In the genomic region with DNA sequence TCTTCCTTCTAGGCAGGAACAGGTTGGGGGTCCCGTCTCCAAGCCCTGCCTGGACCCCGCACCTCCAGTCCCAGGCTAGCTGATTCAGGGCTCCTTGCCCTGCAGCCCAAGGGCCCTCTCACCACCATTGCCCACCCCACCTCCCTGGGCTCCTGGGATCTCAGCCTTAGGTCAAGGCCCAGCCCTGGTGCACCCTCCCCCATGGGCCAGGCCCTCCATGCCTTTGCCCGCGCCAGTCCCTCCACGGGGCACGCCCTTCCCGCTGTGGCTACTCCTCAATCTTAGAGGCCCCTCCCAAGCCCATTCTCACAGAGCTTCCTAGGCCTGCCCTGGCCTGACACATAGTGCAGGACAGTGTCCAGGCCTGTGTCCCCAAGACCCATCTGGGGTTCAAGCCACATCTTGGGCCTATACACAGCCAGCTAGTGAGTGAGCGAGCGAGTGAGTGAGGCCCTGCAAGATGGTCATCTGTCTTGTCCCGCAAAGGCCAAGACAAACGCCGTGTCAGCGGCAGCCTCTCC, we compare ENCODE assay signal across 1 cellular context.
TF ChIP-seq lines count a peak whose summit lies in the region.

No MANE protein-coding gene starts in this region.

TF ChIP-seq in GM12878, 131 proteins besides CTCF, POLR2A, EP300 and RAD21:
- no peak for TF ChIP-seq RB1 (IDR thresholded peaks at IDR 0.05; ENCODE audit: borderline replicate concordance)
- TF ChIP-seq, protein P1, sequence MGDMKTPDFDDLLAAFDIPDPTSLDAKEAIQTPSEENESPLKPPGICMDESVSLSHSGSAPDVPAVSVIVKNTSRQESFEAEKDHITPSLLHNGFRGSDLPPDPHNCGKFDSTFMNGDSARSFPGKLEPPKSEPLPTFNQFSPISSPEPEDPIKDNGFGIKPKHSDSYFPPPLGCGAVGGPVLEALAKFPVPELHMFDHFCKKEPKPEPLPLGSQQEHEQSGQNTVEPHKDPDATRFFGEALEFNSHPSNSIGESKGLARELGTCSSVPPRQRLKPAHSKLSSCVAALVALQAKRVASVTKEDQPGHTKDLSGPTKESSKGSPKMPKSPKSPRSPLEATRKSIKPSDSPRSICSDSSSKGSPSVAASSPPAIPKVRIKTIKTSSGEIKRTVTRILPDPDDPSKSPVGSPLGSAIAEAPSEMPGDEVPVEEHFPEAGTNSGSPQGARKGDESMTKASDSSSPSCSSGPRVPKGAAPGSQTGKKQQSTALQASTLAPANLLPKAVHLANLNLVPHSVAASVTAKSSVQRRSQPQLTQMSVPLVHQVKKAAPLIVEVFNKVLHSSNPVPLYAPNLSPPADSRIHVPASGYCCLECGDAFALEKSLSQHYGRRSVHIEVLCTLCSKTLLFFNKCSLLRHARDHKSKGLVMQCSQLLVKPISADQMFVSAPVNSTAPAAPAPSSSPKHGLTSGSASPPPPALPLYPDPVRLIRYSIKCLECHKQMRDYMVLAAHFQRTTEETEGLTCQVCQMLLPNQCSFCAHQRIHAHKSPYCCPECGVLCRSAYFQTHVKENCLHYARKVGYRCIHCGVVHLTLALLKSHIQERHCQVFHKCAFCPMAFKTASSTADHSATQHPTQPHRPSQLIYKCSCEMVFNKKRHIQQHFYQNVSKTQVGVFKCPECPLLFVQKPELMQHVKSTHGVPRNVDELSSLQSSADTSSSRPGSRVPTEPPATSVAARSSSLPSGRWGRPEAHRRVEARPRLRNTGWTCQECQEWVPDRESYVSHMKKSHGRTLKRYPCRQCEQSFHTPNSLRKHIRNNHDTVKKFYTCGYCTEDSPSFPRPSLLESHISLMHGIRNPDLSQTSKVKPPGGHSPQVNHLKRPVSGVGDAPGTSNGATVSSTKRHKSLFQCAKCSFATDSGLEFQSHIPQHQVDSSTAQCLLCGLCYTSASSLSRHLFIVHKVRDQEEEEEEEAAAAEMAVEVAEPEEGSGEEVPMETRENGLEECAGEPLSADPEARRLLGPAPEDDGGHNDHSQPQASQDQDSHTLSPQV (IDR thresholded peaks at IDR 0.05): no peak
- TF ChIP-seq, protein P2, sequence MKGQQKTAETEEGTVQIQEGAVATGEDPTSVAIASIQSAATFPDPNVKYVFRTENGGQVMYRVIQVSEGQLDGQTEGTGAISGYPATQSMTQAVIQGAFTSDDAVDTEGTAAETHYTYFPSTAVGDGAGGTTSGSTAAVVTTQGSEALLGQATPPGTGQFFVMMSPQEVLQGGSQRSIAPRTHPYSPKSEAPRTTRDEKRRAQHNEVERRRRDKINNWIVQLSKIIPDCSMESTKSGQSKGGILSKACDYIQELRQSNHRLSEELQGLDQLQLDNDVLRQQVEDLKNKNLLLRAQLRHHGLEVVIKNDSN (IDR thresholded peaks at IDR 0.05; ENCODE audit: borderline replicate concordance, extremely low read length, insufficient read depth, low read depth, low read length): no peak
- TF ChIP-seq, protein P3, sequence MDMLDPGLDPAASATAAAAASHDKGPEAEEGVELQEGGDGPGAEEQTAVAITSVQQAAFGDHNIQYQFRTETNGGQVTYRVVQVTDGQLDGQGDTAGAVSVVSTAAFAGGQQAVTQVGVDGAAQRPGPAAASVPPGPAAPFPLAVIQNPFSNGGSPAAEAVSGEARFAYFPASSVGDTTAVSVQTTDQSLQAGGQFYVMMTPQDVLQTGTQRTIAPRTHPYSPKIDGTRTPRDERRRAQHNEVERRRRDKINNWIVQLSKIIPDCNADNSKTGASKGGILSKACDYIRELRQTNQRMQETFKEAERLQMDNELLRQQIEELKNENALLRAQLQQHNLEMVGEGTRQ (IDR thresholded peaks at IDR 0.05; ENCODE audit: borderline replicate concordance, low read depth, low read length): no peak
- TF ChIP-seq MYC (IDR thresholded peaks at IDR 0.05; ENCODE audit: insufficient read depth, insufficient read length, insufficient replicate concordance, low read length, severe bottlenecking): no peak
- TF ChIP-seq IKZF2 (IDR thresholded peaks at IDR 0.05): no peak
- no peak for TF ChIP-seq CBFB (IDR thresholded peaks at IDR 0.05; ENCODE audit: low read depth)
- TF ChIP-seq, protein P4, sequence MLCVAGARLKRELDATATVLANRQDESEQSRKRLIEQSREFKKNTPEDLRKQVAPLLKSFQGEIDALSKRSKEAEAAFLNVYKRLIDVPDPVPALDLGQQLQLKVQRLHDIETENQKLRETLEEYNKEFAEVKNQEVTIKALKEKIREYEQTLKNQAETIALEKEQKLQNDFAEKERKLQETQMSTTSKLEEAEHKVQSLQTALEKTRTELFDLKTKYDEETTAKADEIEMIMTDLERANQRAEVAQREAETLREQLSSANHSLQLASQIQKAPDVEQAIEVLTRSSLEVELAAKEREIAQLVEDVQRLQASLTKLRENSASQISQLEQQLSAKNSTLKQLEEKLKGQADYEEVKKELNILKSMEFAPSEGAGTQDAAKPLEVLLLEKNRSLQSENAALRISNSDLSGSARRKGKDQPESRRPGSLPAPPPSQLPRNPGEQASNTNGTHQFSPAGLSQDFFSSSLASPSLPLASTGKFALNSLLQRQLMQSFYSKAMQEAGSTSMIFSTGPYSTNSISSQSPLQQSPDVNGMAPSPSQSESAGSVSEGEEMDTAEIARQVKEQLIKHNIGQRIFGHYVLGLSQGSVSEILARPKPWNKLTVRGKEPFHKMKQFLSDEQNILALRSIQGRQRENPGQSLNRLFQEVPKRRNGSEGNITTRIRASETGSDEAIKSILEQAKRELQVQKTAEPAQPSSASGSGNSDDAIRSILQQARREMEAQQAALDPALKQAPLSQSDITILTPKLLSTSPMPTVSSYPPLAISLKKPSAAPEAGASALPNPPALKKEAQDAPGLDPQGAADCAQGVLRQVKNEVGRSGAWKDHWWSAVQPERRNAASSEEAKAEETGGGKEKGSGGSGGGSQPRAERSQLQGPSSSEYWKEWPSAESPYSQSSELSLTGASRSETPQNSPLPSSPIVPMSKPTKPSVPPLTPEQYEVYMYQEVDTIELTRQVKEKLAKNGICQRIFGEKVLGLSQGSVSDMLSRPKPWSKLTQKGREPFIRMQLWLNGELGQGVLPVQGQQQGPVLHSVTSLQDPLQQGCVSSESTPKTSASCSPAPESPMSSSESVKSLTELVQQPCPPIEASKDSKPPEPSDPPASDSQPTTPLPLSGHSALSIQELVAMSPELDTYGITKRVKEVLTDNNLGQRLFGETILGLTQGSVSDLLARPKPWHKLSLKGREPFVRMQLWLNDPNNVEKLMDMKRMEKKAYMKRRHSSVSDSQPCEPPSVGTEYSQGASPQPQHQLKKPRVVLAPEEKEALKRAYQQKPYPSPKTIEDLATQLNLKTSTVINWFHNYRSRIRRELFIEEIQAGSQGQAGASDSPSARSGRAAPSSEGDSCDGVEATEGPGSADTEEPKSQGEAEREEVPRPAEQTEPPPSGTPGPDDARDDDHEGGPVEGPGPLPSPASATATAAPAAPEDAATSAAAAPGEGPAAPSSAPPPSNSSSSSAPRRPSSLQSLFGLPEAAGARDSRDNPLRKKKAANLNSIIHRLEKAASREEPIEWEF (IDR thresholded peaks at IDR 0.05; ENCODE audit: insufficient replicate concordance, low read depth, low read length): no peak
- no peak for TF ChIP-seq BRCA1 (IDR thresholded peaks at IDR 0.05; ENCODE audit: low read depth, low read length)
- TF ChIP-seq NFIC (IDR thresholded peaks at IDR 0.05; ENCODE audit: low read depth, low read length): no peak
- no peak for TF ChIP-seq ATF7 (IDR thresholded peaks at IDR 0.05; ENCODE audit: low read depth)
- TF ChIP-seq, protein P5, sequence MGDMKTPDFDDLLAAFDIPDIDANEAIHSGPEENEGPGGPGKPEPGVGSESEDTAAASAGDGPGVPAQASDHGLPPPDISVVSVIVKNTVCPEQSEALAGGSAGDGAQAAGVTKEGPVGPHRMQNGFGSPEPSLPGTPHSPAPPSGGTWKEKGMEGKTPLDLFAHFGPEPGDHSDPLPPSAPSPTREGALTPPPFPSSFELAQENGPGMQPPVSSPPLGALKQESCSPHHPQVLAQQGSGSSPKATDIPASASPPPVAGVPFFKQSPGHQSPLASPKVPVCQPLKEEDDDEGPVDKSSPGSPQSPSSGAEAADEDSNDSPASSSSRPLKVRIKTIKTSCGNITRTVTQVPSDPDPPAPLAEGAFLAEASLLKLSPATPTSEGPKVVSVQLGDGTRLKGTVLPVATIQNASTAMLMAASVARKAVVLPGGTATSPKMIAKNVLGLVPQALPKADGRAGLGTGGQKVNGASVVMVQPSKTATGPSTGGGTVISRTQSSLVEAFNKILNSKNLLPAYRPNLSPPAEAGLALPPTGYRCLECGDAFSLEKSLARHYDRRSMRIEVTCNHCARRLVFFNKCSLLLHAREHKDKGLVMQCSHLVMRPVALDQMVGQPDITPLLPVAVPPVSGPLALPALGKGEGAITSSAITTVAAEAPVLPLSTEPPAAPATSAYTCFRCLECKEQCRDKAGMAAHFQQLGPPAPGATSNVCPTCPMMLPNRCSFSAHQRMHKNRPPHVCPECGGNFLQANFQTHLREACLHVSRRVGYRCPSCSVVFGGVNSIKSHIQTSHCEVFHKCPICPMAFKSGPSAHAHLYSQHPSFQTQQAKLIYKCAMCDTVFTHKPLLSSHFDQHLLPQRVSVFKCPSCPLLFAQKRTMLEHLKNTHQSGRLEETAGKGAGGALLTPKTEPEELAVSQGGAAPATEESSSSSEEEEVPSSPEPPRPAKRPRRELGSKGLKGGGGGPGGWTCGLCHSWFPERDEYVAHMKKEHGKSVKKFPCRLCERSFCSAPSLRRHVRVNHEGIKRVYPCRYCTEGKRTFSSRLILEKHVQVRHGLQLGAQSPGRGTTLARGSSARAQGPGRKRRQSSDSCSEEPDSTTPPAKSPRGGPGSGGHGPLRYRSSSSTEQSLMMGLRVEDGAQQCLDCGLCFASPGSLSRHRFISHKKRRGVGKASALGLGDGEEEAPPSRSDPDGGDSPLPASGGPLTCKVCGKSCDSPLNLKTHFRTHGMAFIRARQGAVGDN (IDR thresholded peaks at IDR 0.05): no peak
- TF ChIP-seq, protein P6, sequence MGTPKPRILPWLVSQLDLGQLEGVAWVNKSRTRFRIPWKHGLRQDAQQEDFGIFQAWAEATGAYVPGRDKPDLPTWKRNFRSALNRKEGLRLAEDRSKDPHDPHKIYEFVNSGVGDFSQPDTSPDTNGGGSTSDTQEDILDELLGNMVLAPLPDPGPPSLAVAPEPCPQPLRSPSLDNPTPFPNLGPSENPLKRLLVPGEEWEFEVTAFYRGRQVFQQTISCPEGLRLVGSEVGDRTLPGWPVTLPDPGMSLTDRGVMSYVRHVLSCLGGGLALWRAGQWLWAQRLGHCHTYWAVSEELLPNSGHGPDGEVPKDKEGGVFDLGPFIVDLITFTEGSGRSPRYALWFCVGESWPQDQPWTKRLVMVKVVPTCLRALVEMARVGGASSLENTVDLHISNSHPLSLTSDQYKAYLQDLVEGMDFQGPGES (IDR thresholded peaks at IDR 0.05): no peak
- no peak for TF ChIP-seq ZNF384 (IDR thresholded peaks at IDR 0.05; ENCODE audit: borderline replicate concordance, low read depth, low read length)
- TF ChIP-seq HCFC1 (IDR thresholded peaks at IDR 0.05; ENCODE audit: low read length): no peak
- TF ChIP-seq, protein P7, sequence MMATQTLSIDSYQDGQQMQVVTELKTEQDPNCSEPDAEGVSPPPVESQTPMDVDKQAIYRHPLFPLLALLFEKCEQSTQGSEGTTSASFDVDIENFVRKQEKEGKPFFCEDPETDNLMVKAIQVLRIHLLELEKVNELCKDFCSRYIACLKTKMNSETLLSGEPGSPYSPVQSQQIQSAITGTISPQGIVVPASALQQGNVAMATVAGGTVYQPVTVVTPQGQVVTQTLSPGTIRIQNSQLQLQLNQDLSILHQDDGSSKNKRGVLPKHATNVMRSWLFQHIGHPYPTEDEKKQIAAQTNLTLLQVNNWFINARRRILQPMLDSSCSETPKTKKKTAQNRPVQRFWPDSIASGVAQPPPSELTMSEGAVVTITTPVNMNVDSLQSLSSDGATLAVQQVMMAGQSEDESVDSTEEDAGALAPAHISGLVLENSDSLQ (IDR thresholded peaks at IDR 0.05): no peak
- TF ChIP-seq SMAD1 (IDR thresholded peaks at IDR 0.05; ENCODE audit: low read depth, partially characterized antibody): no peak
